In the genomic region with DNA sequence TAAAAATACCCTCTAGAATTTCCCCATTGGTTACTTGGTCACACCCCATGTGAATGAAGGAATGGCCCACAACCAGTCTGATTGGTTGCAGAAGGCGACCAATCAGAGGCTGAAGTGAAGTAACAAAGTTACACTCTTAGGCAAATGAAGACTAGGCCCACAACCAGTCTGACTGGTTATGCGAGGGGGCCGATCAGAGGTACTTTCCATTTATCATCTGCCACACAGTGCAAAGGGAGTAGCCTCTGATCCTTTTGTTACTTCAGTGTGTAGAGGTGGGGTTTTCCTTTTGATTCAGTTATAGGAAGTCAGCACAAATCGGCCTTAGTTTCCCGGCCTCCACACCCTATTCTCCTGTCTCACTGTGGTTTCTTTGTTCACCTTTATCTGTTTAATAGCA, we compare ENCODE assay signal across 8 cellular contexts.
DNase-seq lines count a peak whose midpoint lies in the region; ATAC-seq and TF ChIP-seq lines count a peak whose summit lies in the region.

No MANE protein-coding gene starts in this region.

- H4K8ac ChIP-seq in neuronal stem cell (ENCODE audit: low read depth, low read length): no peak overlapping the region

- TF ChIP-seq CTCF in GM10266 (IDR thresholded peaks at IDR 0.05; ENCODE audit: control insufficient read depth, insufficient read depth, low read depth, missing control alignments): no peak

- no peak overlapping the region for H2BK5ac ChIP-seq in neuronal stem cell (ENCODE audit: low read length)

- H3K9ac ChIP-seq in neuronal stem cell (ENCODE audit: low read depth, low read length, poor library complexity): no peak overlapping the region

- H3K18ac ChIP-seq in neuronal stem cell (ENCODE audit: low read length): no peak overlapping the region

- H3K27ac ChIP-seq in neuronal stem cell (replicated peaks; ENCODE audit: low read length): no peak overlapping the region

- no peaks in the 10 kb centered on the region for H3K4me1 ChIP-seq in neuronal stem cell (ENCODE audit: control insufficient read depth in 2 of 2, insufficient read depth in 1 of 2, low read depth in 1 of 2, low read length in 2 of 2)

- H3K79me1 ChIP-seq in neuronal stem cell (ENCODE audit: low read depth, low read length): no peaks in the 10 kb centered on the region

- no peaks in the 10 kb centered on the region for H3K9me3 ChIP-seq in neuronal stem cell (replicated peaks in 1 of 2; ENCODE audit: control insufficient read depth in 2 of 2, insufficient read depth in 1 of 2, low read depth in 1 of 2, low read length in 2 of 2)

- H3K27me3 ChIP-seq in neuronal stem cell (ENCODE audit: control insufficient read depth in 3 of 3, insufficient read depth in 3 of 3, low read depth in 1 of 3, low read length in 3 of 3): no peaks in the 10 kb centered on the region

- no peak overlapping the region for H3K23ac ChIP-seq in neuronal stem cell (ENCODE audit: low read depth, low read length, poor library complexity)

- H3K36me3 Mint-ChIP-seq in activated T-helper 1 cell treated with anti-CD3 and anti-CD28 coated beads, Interleukin-12 subunit alpha, Interleukin-12 subunit beta, Interleukin-2, Interleukin-4 antibody, amounts not matched to agents 30 ng/mL and 10 ng/mL and 1 ng/mL, durations not matched to agents 14 hours and 24 hours and 36 hours (ENCODE audit: low read depth): peaks cover 4% of the 10 kb centered on the region

- H3K27me3 Mint-ChIP-seq in activated T-helper 1 cell treated with anti-CD3 and anti-CD28 coated beads, Interleukin-12 subunit alpha, Interleukin-12 subunit beta, Interleukin-2, Interleukin-4 antibody, amounts not matched to agents 30 ng/mL and 10 ng/mL and 1 ng/mL, durations not matched to agents 14 hours and 24 hours and 36 hours (ENCODE audit: insufficient read depth): no peaks in the 10 kb centered on the region

- no peaks in the 10 kb centered on the region for H3K36me3 ChIP-seq in neuronal stem cell (replicated peaks in 1 of 2; ENCODE audit: control insufficient read depth in 2 of 2, insufficient read depth in 2 of 2, low read length in 2 of 2)

- H3K4me3 Mint-ChIP-seq in activated T-helper 1 cell treated with anti-CD3 and anti-CD28 coated beads, Interleukin-12 subunit alpha, Interleukin-12 subunit beta, Interleukin-2, Interleukin-4 antibody, amounts not matched to agents 30 ng/mL and 10 ng/mL and 1 ng/mL, durations not matched to agents 14 hours and 24 hours and 36 hours: peak overlapping the region; percentile 38

- no peak overlapping the region for H3K4me2 ChIP-seq in neuronal stem cell (ENCODE audit: insufficient read depth, low read length, poor library complexity, severe bottlenecking)

- intact Hi-C loops in activated T-helper 1 cell treated with anti-CD3 and anti-CD28 coated beads, Interleukin-12 subunit alpha, Interleukin-12 subunit beta, Interleukin-2, Interleukin-4 antibody, amounts not matched to agents 30 ng/mL and 10 ng/mL and 1 ng/mL, durations not matched to agents 14 hours and 24 hours and 36 hours (cut with micrococcal nuclease): loop anchor here (1.0 to 2.0 kb wide), 7 partner anchors 20 to 205 kb away; partner anchors contain the start of gene SGK1

- H3K4me3 ChIP-seq in neuronal stem cell (ENCODE audit: low read length in 2 of 2): no peak overlapping the region

- no peak overlapping the region for H3K14ac ChIP-seq in neuronal stem cell (ENCODE audit: low read length)

- H2AK5ac ChIP-seq in neuronal stem cell (ENCODE audit: low read depth, low read length): no peak overlapping the region

- peak; percentile 14 for DNase-seq in GM10266 (ENCODE audit: extremely low spot score)
- peak; percentile 49 for DNase-seq in activated T-helper 1 cell treated with anti-CD3 and anti-CD28 coated beads, Interleukin-12 subunit alpha, Interleukin-12 subunit beta, Interleukin-2, Interleukin-4 antibody, amounts not matched to agents 30 ng/mL and 10 ng/mL and 1 ng/mL, durations not matched to agents 14 hours and 24 hours and 36 hours (ENCODE audit: low spot score)
- DNase-seq in neuronal stem cell (ENCODE audit: low spot score): no peak
- DNase-seq in inferior parietal cortex (ENCODE audit: extremely low spot score): no peak
- no peak for DNase-seq in NCI-H82 treated with DMSO at 0.1 percent for 48 hours (lab: John Stamatoyannopoulos, UW; ENCODE audit: unreplicated experiment)
- no peak for DNase-seq in left lobe of liver (ENCODE audit: low spot score)

- no peak overlapping the region for H3K4ac ChIP-seq in neuronal stem cell (ENCODE audit: low read length)

- H2AFZ ChIP-seq in neuronal stem cell (ENCODE audit: low read length): peak overlapping the region; percentile 58

- H3K9me3 Mint-ChIP-seq in activated T-helper 1 cell treated with anti-CD3 and anti-CD28 coated beads, Interleukin-12 subunit alpha, Interleukin-12 subunit beta, Interleukin-2, Interleukin-4 antibody, amounts not matched to agents 30 ng/mL and 10 ng/mL and 1 ng/mL, durations not matched to agents 14 hours and 24 hours and 36 hours: peaks cover 14% of the 10 kb centered on the region

- ATAC-seq in GM21360 (IDR thresholded peaks at IDR 0.05; ENCODE audit: unreplicated experiment): peak; percentile 93
- peak; percentile 81 for ATAC-seq in HG03558 (IDR thresholded peaks at IDR 0.05; ENCODE audit: extremely low read depth, unreplicated experiment)
- ATAC-seq in left lobe of liver: no peak

- H2BK12ac ChIP-seq in neuronal stem cell (ENCODE audit: low read length): no peak overlapping the region

- no peak overlapping the region for H2BK15ac ChIP-seq in neuronal stem cell (ENCODE audit: low read length)

- H4K91ac ChIP-seq in neuronal stem cell (ENCODE audit: low read depth, low read length, poor library complexity): no peak overlapping the region

- H2BK120ac ChIP-seq in neuronal stem cell (ENCODE audit: low read depth, low read length): no peak overlapping the region

- peak overlapping the region; percentile 82 for H3K27ac Mint-ChIP-seq in activated T-helper 1 cell treated with anti-CD3 and anti-CD28 coated beads, Interleukin-12 subunit alpha, Interleukin-12 subunit beta, Interleukin-2, Interleukin-4 antibody, amounts not matched to agents 30 ng/mL and 10 ng/mL and 1 ng/mL, durations not matched to agents 14 hours and 24 hours and 36 hours

- no CpG with 5 or more reads among the region's 5 CpGs for WGBS in neuronal stem cell (ENCODE audit: extremely low coverage in 2 of 2, insufficient read length in 2 of 2, insufficient replicate concordance in 1 of 2), 2 donors

- H3K4me1 Mint-ChIP-seq in activated T-helper 1 cell treated with anti-CD3 and anti-CD28 coated beads, Interleukin-12 subunit alpha, Interleukin-12 subunit beta, Interleukin-2, Interleukin-4 antibody, amounts not matched to agents 30 ng/mL and 10 ng/mL and 1 ng/mL, durations not matched to agents 14 hours and 24 hours and 36 hours (ENCODE audit: low read depth): peaks cover 47% of the 10 kb centered on the region

Comparison
In these comparisons a context has a peak if more than half of its experiments do, and no peak if none do; other contexts are left out.
1. DNase-seq: peak in GM10266 (single experiment) and activated T-helper 1 cell treated with anti-CD3 and anti-CD28 coated beads, Interleukin-12 subunit alpha, Interleukin-12 subunit beta, Interleukin-2, Interleukin-4 antibody, amounts not matched to agents 30 ng/mL and 10 ng/mL and 1 ng/mL, durations not matched to agents 14 hours and 24 hours and 36 hours (single experiment); none in neuronal stem cell (single experiment), inferior parietal cortex (single experiment), NCI-H82 treated with DMSO at 0.1 percent for 48 hours (single experiment) and left lobe of liver (single experiment).